ENCODE assay signal across 8 cellular contexts in the genomic region with DNA sequence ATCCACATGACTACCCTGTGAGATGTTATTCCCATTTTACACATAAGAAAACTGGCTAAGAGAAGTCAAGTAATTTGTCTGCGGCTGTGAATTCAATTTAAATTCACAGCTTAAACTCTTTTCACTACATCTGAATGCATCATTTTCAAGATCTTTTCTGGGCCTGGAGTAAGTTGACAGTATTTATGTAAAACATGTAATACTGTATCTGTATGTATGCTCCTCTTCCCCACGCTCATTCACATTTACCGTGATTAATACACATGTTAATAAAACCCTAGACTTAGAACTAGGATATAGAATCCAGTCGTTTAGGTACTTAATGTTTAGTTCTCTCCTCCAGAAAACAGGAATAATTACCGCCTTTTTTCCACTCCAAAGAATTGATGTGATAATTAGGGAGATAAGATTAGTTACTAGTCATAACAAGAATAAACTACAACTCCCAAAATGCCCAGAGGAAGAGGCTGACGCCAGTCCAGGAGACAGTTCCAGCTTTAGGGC. TPM values are rescaled to one million over a fixed set of nuclear protein-coding genes. Genes with fewer than 3 reads are reported as not detected.
DNase-seq lines count a peak whose midpoint lies in the region; ATAC-seq, FAIRE-seq and TF ChIP-seq lines count a peak whose summit lies in the region.

No MANE protein-coding gene starts in this region.

- peaks cover 6% of the 10 kb centered on the region for H3K27me3 Mint-ChIP-seq in CD4-positive, CD25-positive, alpha-beta regulatory T cell
- no peaks in the 10 kb centered on the region for H3K27me3 Mint-ChIP-seq in astrocyte (ENCODE audit: low read depth, unreplicated experiment)

- peaks cover 16% of the 10 kb centered on the region for H3K4me1 ChIP-seq in CD4-positive, CD25-positive, alpha-beta regulatory T cell (ENCODE audit: control insufficient read depth, insufficient read depth, low read length, poor library complexity, severe bottlenecking)
- H3K4me1 ChIP-seq in astrocyte (ENCODE audit: insufficient read depth, low read length) = peaks cover 6% of the 10 kb centered on the region
- peaks cover 2% of the 10 kb centered on the region for H3K4me1 ChIP-seq in ovary (ENCODE audit: insufficient read depth)

- TF ChIP-seq CTCF in HL-60 (IDR thresholded peaks at IDR 0.05; ENCODE audit: insufficient read depth, low read length) (no peak), astrocyte (IDR thresholded peaks at IDR 0.05; ENCODE audit: insufficient read depth, low read depth, low read length) (no peak), neural cell (IDR thresholded peaks at IDR 0.05; ENCODE audit: poor library complexity, severe bottlenecking) (no peak), ovary (IDR thresholded peaks at IDR 0.05) (no peak)

- intact Hi-C loops in ovary (cut with DNase I) = no loop called here

- no peak for TF ChIP-seq RAD21 in neural cell (conservative IDR thresholded peaks at IDR 0.05)

- 38 to 42% (median 41%) methylated on average over 6 of the region's 6 CpGs for WGBS in ovary, 3 donors

- H3K9me3 ChIP-seq in CD4-positive, CD25-positive, alpha-beta regulatory T cell (ENCODE audit: control insufficient read depth in 2 of 2, low read length in 2 of 2) = no peaks in the 10 kb centered on the region
- no peaks in the 10 kb centered on the region for H3K9me3 ChIP-seq in astrocyte (ENCODE audit: insufficient read depth, low read depth, low read length)
- H3K9me3 ChIP-seq in neural cell (ENCODE audit: low read length) = no peaks in the 10 kb centered on the region
- H3K9me3 ChIP-seq in ovary = no peaks in the 10 kb centered on the region

- no peaks in the 10 kb centered on the region for H3K36me3 ChIP-seq in CD4-positive, CD25-positive, alpha-beta regulatory T cell (ENCODE audit: control insufficient read depth, insufficient read depth, low read length)
- no peaks in the 10 kb centered on the region for H3K36me3 ChIP-seq in astrocyte (ENCODE audit: insufficient read depth, low read length)
- no peaks in the 10 kb centered on the region for H3K36me3 ChIP-seq in neural cell (ENCODE audit: insufficient read depth, low read length)
- no peaks in the 10 kb centered on the region for H3K36me3 ChIP-seq in ovary

- H2AFZ ChIP-seq in astrocyte (ENCODE audit: low read depth, low read length) (no peak overlapping the region), neural cell (ENCODE audit: low read depth, low read length) (no peak overlapping the region)

- H3K27ac Mint-ChIP-seq in CD4-positive, CD25-positive, alpha-beta regulatory T cell = peak overlapping the region; percentile 17 to 97 (median 94)
- H3K27ac Mint-ChIP-seq in astrocyte (ENCODE audit: unreplicated experiment) = peak overlapping the region; percentile 64

- H4K20me1 ChIP-seq in astrocyte (ENCODE audit: insufficient read depth, low read length) = peaks cover 18% of the 10 kb centered on the region
- H4K20me1 ChIP-seq in neural cell (ENCODE audit: insufficient read depth) = no peaks in the 10 kb centered on the region

- H3K4me2 ChIP-seq in astrocyte (ENCODE audit: low read length) (peak overlapping the region; percentile 98), neural cell (ENCODE audit: low read length) (peak overlapping the region; percentile 32)

- H3K9ac ChIP-seq in astrocyte (ENCODE audit: low read length) = peak overlapping the region; percentile 94
- no peak overlapping the region for H3K9ac ChIP-seq in neural cell (ENCODE audit: low read length)

- peak overlapping the region; percentile 92 to 98 (median 94) for H3K4me3 Mint-ChIP-seq in CD4-positive, CD25-positive, alpha-beta regulatory T cell
- peak overlapping the region; percentile 93 for H3K4me3 Mint-ChIP-seq in astrocyte (ENCODE audit: unreplicated experiment)

- H3K79me2 ChIP-seq in astrocyte (ENCODE audit: insufficient read depth, low read length) = peaks cover 39% of the 10 kb centered on the region
- peaks cover 17% of the 10 kb centered on the region for H3K79me2 ChIP-seq in neural cell (replicated peaks; ENCODE audit: insufficient read depth, low read length)

- ATAC-seq in CD4-positive, CD25-positive, alpha-beta regulatory T cell (ENCODE audit: low read depth in 2 of 2) = no peak
- ATAC-seq in GM21576 (IDR thresholded peaks at IDR 0.05; ENCODE audit: unreplicated experiment) = no peak

- peaks cover 5% of the 10 kb centered on the region for H3F3A ChIP-seq in neural cell (ENCODE audit: insufficient read depth, low read length, poor library complexity, severe bottlenecking)

- no peak for TF ChIP-seq EP300 in neural cell (conservative IDR thresholded peaks at IDR 0.05; ENCODE audit: poor library complexity, severe bottlenecking)
- TF ChIP-seq EP300 in ovary (IDR thresholded peaks at IDR 0.05) = no peak

- H3K27ac ChIP-seq in CD4-positive, CD25-positive, alpha-beta regulatory T cell (ENCODE audit: insufficient read depth, low read length, poor library complexity, severe bottlenecking) = peak overlapping the region; percentile 75
- H3K27ac ChIP-seq in HL-60 (replicated peaks) (0 out of 2 replicates have a peak overlapping the region, but pooled peaks have one; percentile 11), astrocyte (ENCODE audit: low read depth, low read length) (peak overlapping the region; percentile 89), neural cell (ENCODE audit: low read length) (peak overlapping the region; percentile 7), ovary (no peak overlapping the region)

- H3K27me3 ChIP-seq in CD4-positive, CD25-positive, alpha-beta regulatory T cell (ENCODE audit: control insufficient read depth, insufficient read depth, low read length) = no peaks in the 10 kb centered on the region
- H3K27me3 ChIP-seq in HL-60 (ENCODE audit: insufficient read depth, poor library complexity, severe bottlenecking) = no peaks in the 10 kb centered on the region
- no peaks in the 10 kb centered on the region for H3K27me3 ChIP-seq in astrocyte (ENCODE audit: insufficient read depth, low read length)
- no peaks in the 10 kb centered on the region for H3K27me3 ChIP-seq in neural cell (ENCODE audit: insufficient read depth, low read depth, low read length)
- no peaks in the 10 kb centered on the region for H3K27me3 ChIP-seq in ovary

- no peak for TF ChIP-seq POLR2A in ovary (IDR thresholded peaks at IDR 0.05)

- no peaks in the 10 kb centered on the region for H3K9me3 Mint-ChIP-seq in CD4-positive, CD25-positive, alpha-beta regulatory T cell
- no peaks in the 10 kb centered on the region for H3K9me3 Mint-ChIP-seq in astrocyte (ENCODE audit: unreplicated experiment)

- peaks cover 10 to 41% (median 27%) of the 10 kb centered on the region in 4 donors for H3K4me1 Mint-ChIP-seq in CD4-positive, CD25-positive, alpha-beta regulatory T cell
- peaks cover 4% of the 10 kb centered on the region for H3K4me1 Mint-ChIP-seq in astrocyte (ENCODE audit: low read depth, unreplicated experiment)

- no peaks in the 10 kb centered on the region for H3K9me2 ChIP-seq in neural cell (ENCODE audit: insufficient read depth, low read length)

- H3K4me3 ChIP-seq in CD4-positive, CD25-positive, alpha-beta regulatory T cell (ENCODE audit: low read depth, low read length) = peak overlapping the region; percentile 97
- H3K4me3 ChIP-seq in HL-60 (replicated peaks; ENCODE audit: insufficient read depth, low read length) = no peak overlapping the region; the same call in 1 of the 2 replicates
- H3K4me3 ChIP-seq in astrocyte (ENCODE audit: insufficient read depth, low read depth, low read length) = no peak overlapping the region
- H3K4me3 ChIP-seq in neural cell (ENCODE audit: low read length) = peak overlapping the region; percentile 90
- H3K4me3 ChIP-seq in ovary = no peak overlapping the region

- no peak for DNase-seq in CD4-positive, CD25-positive, alpha-beta regulatory T cell
- no peak for DNase-seq in HL-60 (ENCODE audit: low read depth in 1 of 2, low spot score in 1 of 2)
- DNase-seq in astrocyte (ENCODE audit: low read depth) = no peak
- no peak for DNase-seq in NCI-H345 treated with DMSO at 0.1 percent for 48 hours (lab: John Stamatoyannopoulos, UW; ENCODE audit: unreplicated experiment)
- DNase-seq in ovary = no peak
- no peak for DNase-seq in NCI-H187 treated with DMSO at 0.1 percent for 48 hours (lab: John Stamatoyannopoulos, UW)

- FAIRE-seq in astrocyte (lab: Jason Lieb, UNC) = no peak

- no peaks in the 10 kb centered on the region for H3K36me3 Mint-ChIP-seq in CD4-positive, CD25-positive, alpha-beta regulatory T cell
- no peaks in the 10 kb centered on the region for H3K36me3 Mint-ChIP-seq in astrocyte (ENCODE audit: low read depth, unreplicated experiment)

TF ChIP-seq in neural cell, 6 proteins besides CTCF, POLR2A, EP300 and RAD21 (continues in another document):
- TF ChIP-seq EZH2 (IDR thresholded peaks at IDR 0.05; ENCODE audit: borderline replicate concordance, insufficient read depth, low read length, poor library complexity, severe bottlenecking) (no peak), POLR2AphosphoS5 (IDR thresholded peaks at IDR 0.05) (no peak), TAF1 (IDR thresholded peaks at IDR 0.05; ENCODE audit: low read depth) (no peak), SMC3 (conservative IDR thresholded peaks at IDR 0.05; ENCODE audit: poor library complexity) (no peak)

RNA-seq across cellular contexts. Expression of a gene that starts 0.4 kb away (rescaled TPM):
- 32.5 TPM for total RNA-seq in CD4-positive, CD25-positive, alpha-beta regulatory T cell
- polyA plus RNA-seq in CD4-positive, CD25-positive, alpha-beta regulatory T cell = 1 to 10 TPM; 3.8 to 6.4 (median 4.2) TPM
- 9.8 and 12.2 TPM in 2 replicates for total RNA-seq in astrocyte
- polyA plus RNA-seq in neural cell = 7.6 and 9.8 TPM in 2 replicates
- 25.8 and 54.1 TPM in 2 replicates for polyA minus RNA-seq in neural cell
- 100 to 1,000 TPM in 3 of 7 donors, 10 to 100 TPM in 4; 55.1 to 170 (median 73.0) TPM for total RNA-seq in ovary
- 100 to 1,000 TPM in 1 of 2 donors, 10 to 100 TPM in 1; 50.3 to 232 TPM for polyA plus RNA-seq in ovary

RNA-seq across cellular contexts. Expression of a gene that starts 6.3 kb away (rescaled TPM):
- 1.2 TPM for total RNA-seq in CD4-positive, CD25-positive, alpha-beta regulatory T cell
- polyA plus RNA-seq in CD4-positive, CD25-positive, alpha-beta regulatory T cell = 10 to 100 TPM; 12.4 to 16.1 (median 15.1) TPM
- total RNA-seq in astrocyte (7.9 and 10.7 TPM in 2 replicates), ovary (1 to 10 TPM in 3 of 7 donors, under 1 TPM in 2, not detected in 2; 0.27 to 3.2 (median 1.1) TPM)
- polyA plus RNA-seq in neural cell (98.4 and 107 TPM in 2 replicates), ovary (1 to 10 TPM; 1.4 to 5.3 TPM)
- 33.8 and 39.1 TPM in 2 replicates for polyA minus RNA-seq in neural cell

Comparison
In these comparisons a context has a peak if more than half of its experiments do, and no peak if none do; other contexts are left out.
1. H3K27ac ChIP-seq: peak in CD4-positive, CD25-positive, alpha-beta regulatory T cell (single experiment), HL-60 (single experiment), astrocyte (single experiment) and neural cell (single experiment); none in ovary (0 of 2).
2. H3K4me3 ChIP-seq: peak in CD4-positive, CD25-positive, alpha-beta regulatory T cell (single experiment) and neural cell (single experiment); none in HL-60 (single experiment), astrocyte (single experiment) and ovary (single experiment).